Comparison of ENCODE assay signal across 15 cellular contexts in genomic region chr14:92564361-92565039, GRCh38. TPM values are rescaled to one million over a fixed set of nuclear protein-coding genes. Genes with fewer than 3 reads are reported as not detected.
A peak's percentile ranks its signal among the peaks of the same experiment; 100 is the strongest.
DNase-seq lines count a peak whose midpoint lies in the region; ATAC-seq and TF ChIP-seq lines count a peak whose summit lies in the region.
"Had no signal": no experiment of that assay in that cellular context is flagged by ENCODE, and none has a peak within 500 bp of the region (broad histone marks: within the 10 kb centered on the region; RNA-seq: fewer than 3 reads in every experiment).

No MANE protein-coding gene starts in this region.

- H3K27me3 ChIP-seq in right atrium auricular region: no peaks in the 10 kb centered on the region
- H3K27me3 ChIP-seq: breast epithelium, hepatocyte, SJSA1 had no signal

- peaks cover 29% of the 10 kb centered on the region for H3K36me3 Mint-ChIP-seq in activated T-helper 1 cell treated with anti-CD3 and anti-CD28 coated beads, Interleukin-12 subunit alpha, Interleukin-12 subunit beta, Interleukin-2, Interleukin-4 antibody, amounts not matched to agents 30 ng/mL and 10 ng/mL and 1 ng/mL, durations not matched to agents 14 hours and 24 hours and 36 hours (ENCODE audit: low read depth)
- H3K36me3 Mint-ChIP-seq in natural killer cell: no peaks in the 10 kb centered on the region

- peaks cover 17% of the 10 kb centered on the region for H3K36me3 ChIP-seq in right atrium auricular region
- H3K36me3 ChIP-seq: breast epithelium, SJSA1 had no signal

- intact Hi-C loops in left cardiac atrium (cut with DNase I): no loop called here
- intact Hi-C loops in activated T-helper 1 cell treated with anti-CD3 and anti-CD28 coated beads, Interleukin-12 subunit alpha, Interleukin-12 subunit beta, Interleukin-2, Interleukin-4 antibody, amounts not matched to agents 30 ng/mL and 10 ng/mL and 1 ng/mL, durations not matched to agents 14 hours and 24 hours and 36 hours (cut with micrococcal nuclease): loop anchor here (5.0 kb wide), 1 partner anchor 582 kb away; no protein-coding TSS in a partner anchor
- intact Hi-C loops in natural killer cell (cut with micrococcal nuclease): no loop called here

- no peak overlapping the region for H3K4me3 Mint-ChIP-seq in activated T-helper 1 cell treated with anti-CD3 and anti-CD28 coated beads, Interleukin-12 subunit alpha, Interleukin-12 subunit beta, Interleukin-2, Interleukin-4 antibody, amounts not matched to agents 30 ng/mL and 10 ng/mL and 1 ng/mL, durations not matched to agents 14 hours and 24 hours and 36 hours
- H3K4me3 Mint-ChIP-seq in natural killer cell: no peak overlapping the region

- peaks cover 0 to 40% of the 10 kb centered on the region in 2 donors for H3K4me1 ChIP-seq in right atrium auricular region
- H3K4me1 ChIP-seq: breast epithelium, SJSA1 had no signal

- H3K9me3 ChIP-seq in right atrium auricular region: peaks cover 0 to 11% of the 10 kb centered on the region in 2 donors
- H3K9me3 ChIP-seq: SJSA1 had no signal

- H3K27ac Mint-ChIP-seq in activated T-helper 1 cell treated with anti-CD3 and anti-CD28 coated beads, Interleukin-12 subunit alpha, Interleukin-12 subunit beta, Interleukin-2, Interleukin-4 antibody, amounts not matched to agents 30 ng/mL and 10 ng/mL and 1 ng/mL, durations not matched to agents 14 hours and 24 hours and 36 hours: peak overlapping the region; percentile 4
- peak overlapping the region; percentile 47 to 60 for H3K27ac Mint-ChIP-seq in natural killer cell
- H3K27ac Mint-ChIP-seq: activated T-helper 2 cell treated with anti-CD3 and anti-CD28 coated beads, Interferon-gamma antibody, Interleukin-2, Interleukin-4, amounts not matched to agents 10 μg/mL and 5 μg/mL and 100 μg/mL, durations not matched to agents 14 hours and 24 hours and 36 hours had no signal

- TF ChIP-seq CTCF in right atrium auricular region (IDR thresholded peaks at IDR 0.05) (no peak), natural killer cell (IDR thresholded peaks at IDR 0.05) (no peak)

- DNase-seq in left cardiac atrium (peak; percentile 53), right atrium auricular region (ENCODE audit: low spot score) (no peak), natural killer cell (no peak), DMS 273 (lab: John Stamatoyannopoulos, UW; ENCODE audit: unreplicated experiment) (no peak), activated T-cell treated with anti-CD3 and anti-CD28 coated beads for 4 hours (no peak)
- no peak for DNase-seq in activated T-helper 1 cell treated with anti-CD3 and anti-CD28 coated beads, Interleukin-12 subunit alpha, Interleukin-12 subunit beta, Interleukin-2, Interleukin-4 antibody, amounts not matched to agents 30 ng/mL and 10 ng/mL and 1 ng/mL, durations not matched to agents 14 hours and 24 hours and 36 hours (ENCODE audit: low spot score)
- DNase-seq in activated CD4-positive, alpha-beta T cell treated with anti-CD3 and anti-CD28 coated beads for 48 hours: no peak
- DNase-seq: NCI-H510A treated with DMSO at 0.1 percent for 48 hours, retina had no signal

- peaks cover 20% of the 10 kb centered on the region for H3K9me3 Mint-ChIP-seq in activated T-helper 1 cell treated with anti-CD3 and anti-CD28 coated beads, Interleukin-12 subunit alpha, Interleukin-12 subunit beta, Interleukin-2, Interleukin-4 antibody, amounts not matched to agents 30 ng/mL and 10 ng/mL and 1 ng/mL, durations not matched to agents 14 hours and 24 hours and 36 hours
- no peaks in the 10 kb centered on the region for H3K9me3 Mint-ChIP-seq in natural killer cell

- peaks cover 5% of the 10 kb centered on the region for H3K27me3 Mint-ChIP-seq in activated T-helper 1 cell treated with anti-CD3 and anti-CD28 coated beads, Interleukin-12 subunit alpha, Interleukin-12 subunit beta, Interleukin-2, Interleukin-4 antibody, amounts not matched to agents 30 ng/mL and 10 ng/mL and 1 ng/mL, durations not matched to agents 14 hours and 24 hours and 36 hours (ENCODE audit: insufficient read depth)
- no peaks in the 10 kb centered on the region for H3K27me3 Mint-ChIP-seq in natural killer cell (ENCODE audit: low read depth in 2 of 2)

- peak in 1 of 2 donors; percentile 38 for ATAC-seq in left cardiac atrium
- no peak for ATAC-seq in natural killer cell
- ATAC-seq in HG03139 (IDR thresholded peaks at IDR 0.05; ENCODE audit: unreplicated experiment): no peak
- ATAC-seq: activated CD4-positive, CD25-positive, alpha-beta regulatory T cell treated with anti-CD3 and anti-CD28 coated beads, Interleukin-2, amount 50 U/mL, for 24 hours had no signal

- H3K27ac ChIP-seq in right atrium auricular region: peak overlapping the region in 1 of 2 donors; percentile 31
- H3K27ac ChIP-seq: breast epithelium, hepatocyte, SJSA1 had no signal

- no peak overlapping the region for H3K4me3 ChIP-seq in right atrium auricular region
- H3K4me3 ChIP-seq: breast epithelium, hepatocyte, SJSA1 had no signal

- peaks cover 75% of the 10 kb centered on the region for H3K4me1 Mint-ChIP-seq in activated T-helper 1 cell treated with anti-CD3 and anti-CD28 coated beads, Interleukin-12 subunit alpha, Interleukin-12 subunit beta, Interleukin-2, Interleukin-4 antibody, amounts not matched to agents 30 ng/mL and 10 ng/mL and 1 ng/mL, durations not matched to agents 14 hours and 24 hours and 36 hours (ENCODE audit: low read depth)
- H3K4me1 Mint-ChIP-seq in natural killer cell: peaks cover 48% of the 10 kb centered on the region in 2 donors

RNA-seq across cellular contexts. Expression of gene RIN3, which starts 50.9 kb away (rescaled TPM):
- total RNA-seq in left cardiac atrium (10 to 100 TPM; 19.1 to 19.9 TPM), right atrium auricular region (10 to 100 TPM in 1 of 2 donors, 1 to 10 TPM in 1; 6.6 to 11.8 TPM), natural killer cell (100 to 1,000 TPM; 248 to 289 (median 282) TPM)
- 34.7 and 35.3 TPM in 2 replicates for total RNA-seq in activated T-helper 1 cell treated with anti-CD3 and anti-CD28 coated beads, Interleukin-12 subunit alpha, Interleukin-12 subunit beta, Interleukin-2, Interleukin-4 antibody, amounts not matched to agents 30 ng/mL and 10 ng/mL and 1 ng/mL, durations not matched to agents 14 hours and 24 hours and 36 hours
